22 cellular contexts compared by ENCODE assay signal in genomic region chr16:30910427-30911029, GRCh38. TPM values are rescaled to one million over a fixed set of nuclear protein-coding genes. Genes with fewer than 3 reads are reported as not detected.
DNase-seq lines count a peak whose midpoint lies in the region; ATAC-seq, FAIRE-seq and TF ChIP-seq lines count a peak whose summit lies in the region.
"Had no signal": no experiment of that assay in that cellular context is flagged by ENCODE, and none has a peak within 500 bp of the region (broad histone marks: within the 10 kb centered on the region; RNA-seq: fewer than 3 reads in every experiment).

No MANE protein-coding gene starts in this region.

- H3K4me3 ChIP-seq in epithelial cell of esophagus (ENCODE audit: low read length), result no peak overlapping the region
- no peak overlapping the region for H3K4me3 ChIP-seq in keratinocyte (ENCODE audit: control insufficient read depth in 2 of 3, extremely low read depth in 1 of 3, insufficient read depth in 2 of 3, low read depth in 1 of 3, low read length in 3 of 3)
- no peak overlapping the region for H3K4me3 ChIP-seq in vagina
- H3K4me3 ChIP-seq: K562, SK-N-MC had no signal

- H3K9me3 Mint-ChIP-seq in stimulated activated naive CD8-positive, alpha-beta T cell treated with anti-CD3 and anti-CD28 coated beads, Interleukin-15, amount 100 ng/mL, for 72 hours, result no peaks in the 10 kb centered on the region
- no peaks in the 10 kb centered on the region for H3K9me3 Mint-ChIP-seq in immature natural killer cell

- no peak overlapping the region for H3K4me2 ChIP-seq in keratinocyte (ENCODE audit: control insufficient read depth, extremely low read depth, insufficient read depth, low read depth, low read length)

- H3K9me3 ChIP-seq in keratinocyte (ENCODE audit: control insufficient read depth, low read depth, low read length) (no peaks in the 10 kb centered on the region), vagina (no peaks in the 10 kb centered on the region)

- no peak for TF ChIP-seq CTCF in epithelial cell of esophagus (IDR thresholded peaks at IDR 0.05; ENCODE audit: insufficient read depth, low read depth, low read length, missing control alignments)
- TF ChIP-seq CTCF in keratinocyte (optimal IDR thresholded peaks at IDR 0.05 in 1 of 3, IDR thresholded peaks at IDR 0.05 in 1 of 3, conservative IDR thresholded peaks at IDR 0.05 in 1 of 3; ENCODE audit: extremely low read depth in 1 of 3, insufficient read depth in 2 of 3, low read length in 3 of 3), result no peak
- no peak for TF ChIP-seq CTCF in vagina (IDR thresholded peaks at IDR 0.05)

- H3K27ac Mint-ChIP-seq in stimulated activated naive CD8-positive, alpha-beta T cell treated with anti-CD3 and anti-CD28 coated beads, Interleukin-15, amount 100 ng/mL, for 72 hours, result no peak overlapping the region
- H3K27ac Mint-ChIP-seq in immature natural killer cell, result no peak overlapping the region

- H3K4me1 ChIP-seq in keratinocyte (ENCODE audit: control insufficient read depth, extremely low read depth, insufficient read depth, low read length) (peaks cover 13% of the 10 kb centered on the region), vagina (no peaks in the 10 kb centered on the region)

- peak; percentile 9 for ATAC-seq in stimulated activated naive CD8-positive, alpha-beta T cell treated with anti-CD3 and anti-CD28 coated beads, Interleukin-15, amount 100 ng/mL, for 72 hours
- no peak for ATAC-seq in stimulated activated naive CD8-positive, alpha-beta T cell treated with anti-CD3 and anti-CD28 coated beads, Interleukin-15, Interleukin-2, amounts not matched to agents 100 U/mL and 50 U/mL, for 24 hours
- no peak for ATAC-seq in HG03342 (IDR thresholded peaks at IDR 0.05; ENCODE audit: unreplicated experiment)
- ATAC-seq: K562, Panc1 had no signal

- H3K27me3 ChIP-seq in keratinocyte (ENCODE audit: control insufficient read depth, extremely low read depth, insufficient read depth, low read length) (no peaks in the 10 kb centered on the region), vagina (no peaks in the 10 kb centered on the region)

- no peak overlapping the region for H3K27ac ChIP-seq in keratinocyte (ENCODE audit: control insufficient read depth, insufficient read depth, low read length)
- peak overlapping the region; percentile 38 for H3K27ac ChIP-seq in vagina
- H3K27ac ChIP-seq: SK-N-MC had no signal

- no peak for TF ChIP-seq POLR2A in vagina (IDR thresholded peaks at IDR 0.05)

- intact Hi-C loops in vagina (cut with DNase I), result no loop called here

- H4K20me1 ChIP-seq in keratinocyte (ENCODE audit: control insufficient read depth, extremely low read depth, insufficient read depth, low read length), result no peaks in the 10 kb centered on the region

- no peak overlapping the region for H2AFZ ChIP-seq in keratinocyte (ENCODE audit: control insufficient read depth, low read length)

- H3K4me1 Mint-ChIP-seq in stimulated activated naive CD8-positive, alpha-beta T cell treated with anti-CD3 and anti-CD28 coated beads, Interleukin-15, amount 100 ng/mL, for 72 hours, result no peaks in the 10 kb centered on the region
- H3K4me1 Mint-ChIP-seq in immature natural killer cell, result peaks cover 8 to 9% of the 10 kb centered on the region in 2 donors

- H3K9me1 ChIP-seq in keratinocyte (ENCODE audit: control insufficient read depth, extremely low read depth, insufficient read depth, low read length), result no peaks in the 10 kb centered on the region

- peak; percentile 65 for FAIRE-seq in keratinocyte (lab: Jason Lieb, UNC)
- FAIRE-seq: G401.6, K562 had no signal

- DNase-seq in stimulated activated naive CD8-positive, alpha-beta T cell treated with anti-CD3 and anti-CD28 coated beads, Interleukin-15, amount 100 ng/mL, for 72 hours, result no peak
- DNase-seq in stimulated activated naive CD8-positive, alpha-beta T cell treated with anti-CD3 and anti-CD28 coated beads, Interleukin-15, Interleukin-2, amounts not matched to agents 100 U/mL and 50 U/mL, for 24 hours, result no peak
- peak; percentile 84 for DNase-seq in epithelial cell of esophagus (ENCODE audit: low read depth)
- DNase-seq in keratinocyte (ENCODE audit: low read depth, low spot score), result peak; percentile 44
- no peak for DNase-seq in vagina (ENCODE audit: extremely low spot score in 2 of 2)
- no peak for DNase-seq in RPMI8226
- no peak for DNase-seq in immature natural killer cell
- DNase-seq: 8988T, DND-41, GOT3, MV-4-11, NCI-H1417, NCI-H187 treated with DMSO at 0.1 percent for 48 hours, NCI-H446, NCI-H748 treated with DMSO at 0.1 percent for 48 hours, Right ventricle myocardium superior had no signal

- H3K4me3 Mint-ChIP-seq in stimulated activated naive CD8-positive, alpha-beta T cell treated with anti-CD3 and anti-CD28 coated beads, Interleukin-15, amount 100 ng/mL, for 72 hours, result no peak overlapping the region
- no peak overlapping the region for H3K4me3 Mint-ChIP-seq in immature natural killer cell

- peaks cover 0 to 3% (median 0%) of the 10 kb centered on the region in 3 donors for H3K36me3 Mint-ChIP-seq in immature natural killer cell

- no peaks in the 10 kb centered on the region for H3K79me2 ChIP-seq in keratinocyte (ENCODE audit: control insufficient read depth, insufficient read depth, low read length)

- no peaks in the 10 kb centered on the region for H3K27me3 Mint-ChIP-seq in stimulated activated naive CD8-positive, alpha-beta T cell treated with anti-CD3 and anti-CD28 coated beads, Interleukin-15, amount 100 ng/mL, for 72 hours
- peaks cover 0 to 1% (median 0%) of the 10 kb centered on the region in 3 donors for H3K27me3 Mint-ChIP-seq in immature natural killer cell (ENCODE audit: low read depth in 3 of 3)

- no peak overlapping the region for H3K9ac ChIP-seq in keratinocyte (ENCODE audit: control insufficient read depth, extremely low read depth, insufficient read depth, low read length)

- H3K36me3 ChIP-seq in keratinocyte (ENCODE audit: control insufficient read depth in 2 of 2, extremely low read depth in 1 of 2, insufficient read depth in 2 of 2, low read length in 2 of 2), result no peaks in the 10 kb centered on the region
- H3K36me3 ChIP-seq in vagina, result no peaks in the 10 kb centered on the region

- dilution Hi-C loops in keratinocyte (cut with MboI; ENCODE audit: extremely low pct_ligation_motif_present, low sequenced_read_pairs), result no loop called here

RNA-seq across cellular contexts. Expression of gene FBXL19, which starts 12.8 kb away (rescaled TPM):
- polyA plus RNA-seq in keratinocyte (9.6 to 15.0 TPM (median 10.2 TPM) in 3 replicates), immature natural killer cell (1 to 10 TPM in 1 of 3 donors, under 1 TPM in 2; 0.18 to 1.1 (median 0.22) TPM)
- 2.2 TPM for polyA plus RNA-seq in keratinocyte (2011; ENCODE audit: low read depth)
- polyA plus RNA-seq in keratinocyte (2011; cell fraction: cytosol; rRNA removed), result 5.7 and 16.5 TPM in 2 replicates
- polyA plus RNA-seq in keratinocyte (2011; cell fraction: nucleus; rRNA removed), result 24.0 and 32.9 TPM in 2 replicates
- 8.3 and 25.1 TPM in 2 replicates for polyA plus RNA-seq in keratinocyte (2012; ENCODE audit: low replicate concordance)
- 8.6 to 28.7 TPM (median 11.7 TPM) in 3 replicates for polyA minus RNA-seq in keratinocyte
- polyA minus RNA-seq in keratinocyte (2011; cell fraction: cytosol; rRNA and poly(A)+ RNA removed), result 46.2 TPM
- 18.1 and 25.4 TPM in 2 replicates for polyA minus RNA-seq in keratinocyte (2011; cell fraction: nucleus; rRNA and poly(A)+ RNA removed)
- total RNA-seq in vagina, result 21.4 TPM

RNA-seq across cellular contexts. Expression of gene CTF1, which starts 14.1 kb away (rescaled TPM):
- polyA plus RNA-seq in keratinocyte (2.1 to 3.2 TPM (median 2.6 TPM) in 3 replicates), immature natural killer cell (not detected)
- 0.27 TPM for polyA plus RNA-seq in keratinocyte (2011; ENCODE audit: low read depth)
- 3.6 and 5.4 TPM in 2 replicates for polyA plus RNA-seq in keratinocyte (2011; cell fraction: cytosol; rRNA removed)
- polyA plus RNA-seq in keratinocyte (2011; cell fraction: nucleus; rRNA removed), result 4.5 and 5.8 TPM in 2 replicates
- 1.3 and 2.6 TPM in 2 replicates for polyA plus RNA-seq in keratinocyte (2012; ENCODE audit: low replicate concordance)
- 2.7 to 4.2 TPM (median 2.7 TPM) in 3 replicates for polyA minus RNA-seq in keratinocyte
- 2.7 TPM for polyA minus RNA-seq in keratinocyte (2011; cell fraction: cytosol; rRNA and poly(A)+ RNA removed)
- 0.53 and 1.6 TPM in 2 replicates for polyA minus RNA-seq in keratinocyte (2011; cell fraction: nucleus; rRNA and poly(A)+ RNA removed)
- total RNA-seq in vagina, result 3.2 TPM
- total RNA-seq: HT1080 had no signal

RNA-seq across cellular contexts. Expression of gene BCL7C, which starts 16.7 kb away (rescaled TPM):
- polyA plus RNA-seq in keratinocyte (18.5 to 22.4 TPM (median 19.2 TPM) in 3 replicates), immature natural killer cell (10 to 100 TPM; 44.5 to 80.0 (median 60.7) TPM)
- 8.7 TPM for polyA plus RNA-seq in keratinocyte (2011; ENCODE audit: low read depth)
- polyA plus RNA-seq in keratinocyte (2011; cell fraction: cytosol; rRNA removed), result 13.6 and 19.0 TPM in 2 replicates
- polyA plus RNA-seq in keratinocyte (2011; cell fraction: nucleus; rRNA removed), result 5.0 and 7.4 TPM in 2 replicates
- 16.9 and 20.2 TPM in 2 replicates for polyA plus RNA-seq in keratinocyte (2012; ENCODE audit: low replicate concordance)
- polyA minus RNA-seq in keratinocyte, result 4.5 to 7.5 TPM (median 5.8 TPM) in 3 replicates
- polyA minus RNA-seq in keratinocyte (2011; cell fraction: cytosol; rRNA and poly(A)+ RNA removed), result 14.6 TPM
- polyA minus RNA-seq in keratinocyte (2011; cell fraction: nucleus; rRNA and poly(A)+ RNA removed), result 3.0 and 5.2 TPM in 2 replicates
- 38.1 TPM for total RNA-seq in vagina

RNA-seq across cellular contexts. Expression of gene ORAI3, which starts 38.3 kb away (rescaled TPM):
- polyA plus RNA-seq in keratinocyte (8.1 to 12.7 TPM (median 10.8 TPM) in 3 replicates), immature natural killer cell (10 to 100 TPM; 31.4 to 50.0 (median 40.3) TPM)
- polyA plus RNA-seq in keratinocyte (2011; ENCODE audit: low read depth), result 2.3 TPM
- polyA plus RNA-seq in keratinocyte (2011; cell fraction: cytosol; rRNA removed), result 10.3 and 13.2 TPM in 2 replicates
- polyA plus RNA-seq in keratinocyte (2011; cell fraction: nucleus; rRNA removed), result 16.6 and 23.6 TPM in 2 replicates
- 8.0 and 11.6 TPM in 2 replicates for polyA plus RNA-seq in keratinocyte (2012; ENCODE audit: low replicate concordance)
- 11.8 to 14.7 TPM (median 13.6 TPM) in 3 replicates for polyA minus RNA-seq in keratinocyte
- polyA minus RNA-seq in keratinocyte (2011; cell fraction: cytosol; rRNA and poly(A)+ RNA removed), result 10.6 TPM
- 12.5 and 14.9 TPM in 2 replicates for polyA minus RNA-seq in keratinocyte (2011; cell fraction: nucleus; rRNA and poly(A)+ RNA removed)
- total RNA-seq in vagina, result 27.0 TPM

RNA-seq across cellular contexts. Expression of gene SETD1A, which starts 47.0 kb away (rescaled TPM):
- polyA plus RNA-seq in keratinocyte, result 0.94 to 3.7 TPM (median 1.1 TPM) in 3 replicates
- 3.0 TPM for polyA plus RNA-seq in keratinocyte (2011; ENCODE audit: low read depth)
- polyA plus RNA-seq in keratinocyte (2011; cell fraction: cytosol; rRNA removed), result 1.4 and 2.1 TPM in 2 replicates
- polyA plus RNA-seq in keratinocyte (2011; cell fraction: nucleus; rRNA removed), result 8.9 and 11.2 TPM in 2 replicates
- polyA plus RNA-seq in keratinocyte (2012; ENCODE audit: low replicate concordance), result 4.7 and 10.9 TPM in 2 replicates
- 1.5 to 17.4 TPM (median 2.2 TPM) in 3 replicates for polyA minus RNA-seq in keratinocyte
- 2.5 TPM for polyA minus RNA-seq in keratinocyte (2011; cell fraction: cytosol; rRNA and poly(A)+ RNA removed)
- polyA minus RNA-seq in keratinocyte (2011; cell fraction: nucleus; rRNA and poly(A)+ RNA removed), result 3.7 and 5.2 TPM in 2 replicates
- 10.6 TPM for total RNA-seq in vagina
- 1 to 10 TPM in 2 of 3 donors, not detected in 1; 1.8 to 2.4 TPM for polyA plus RNA-seq in immature natural killer cell

Comparison
In these comparisons a context has a peak if more than half of its experiments do, and no peak if none do; other contexts are left out.
1. DNase-seq: peak in epithelial cell of esophagus (single experiment) and keratinocyte (single experiment); none in stimulated activated naive CD8-positive, alpha-beta T cell treated with anti-CD3 and anti-CD28 coated beads, Interleukin-15, amount 100 ng/mL, for 72 hours (0 of 2), stimulated activated naive CD8-positive, alpha-beta T cell treated with anti-CD3 and anti-CD28 coated beads, Interleukin-15, Interleukin-2, amounts not matched to agents 100 U/mL and 50 U/mL, for 24 hours (single experiment), vagina (0 of 2), RPMI8226 (single experiment) and immature natural killer cell (0 of 3).